ENCODE assay signal across 17 cellular contexts in genomic region chr11:72971211-72971610, GRCh38.
"Had no signal": no experiment of that assay in that cellular context is flagged by ENCODE, and none has a peak within 500 bp of the region (broad histone marks: within the 10 kb centered on the region; RNA-seq: fewer than 3 reads in every experiment).

No MANE protein-coding gene starts in this region.

- DNase-seq: activated CD4-positive, alpha-beta T cell treated with anti-CD3 and anti-CD28 coated beads for 1 hour; activated CD4-positive, alpha-beta T cell treated with anti-CD3 and anti-CD28 coated beads, Interleukin-2, amount 50 U/mL, for 4 hours; activated effector memory CD4-positive, alpha-beta T cell treated with Interleukin-2 at 50 U/mL for 16 hours; activated naive CD4-positive, alpha-beta T cell treated with anti-CD3 and anti-CD28 coated beads, Interleukin-2, amount 50 U/mL, for 16 hours; activated T-cell treated with anti-CD3 and anti-CD28 coated beads, Interleukin-2, amount 50 U/mL, for 1 hour; dorsolateral prefrontal cortex; endodermal cell; heart right ventricle; naive thymus-derived CD8-positive, alpha-beta T cell; occipital lobe; psoas muscle; T-cell; T1000 had no signal

- H3K9me3 Mint-ChIP-seq: naive thymus-derived CD8-positive, alpha-beta T cell had no signal

- H3K4me1 ChIP-seq: gastroesophageal sphincter had no signal

- H3K27me3 Mint-ChIP-seq: naive thymus-derived CD8-positive, alpha-beta T cell; T-cell had no signal

- H3K4me3 ChIP-seq: dorsolateral prefrontal cortex, gastroesophageal sphincter, heart right ventricle, lung, psoas muscle had no signal

- H3K4me3 Mint-ChIP-seq: endodermal cell, T-cell had no signal

- ATAC-seq: gastroesophageal sphincter; heart right ventricle; naive thymus-derived CD8-positive, alpha-beta T cell; psoas muscle; sciatic nerve; T-cell had no signal

- H3K27ac ChIP-seq: gastroesophageal sphincter, psoas muscle had no signal

- H3K27me3 ChIP-seq: dorsolateral prefrontal cortex, gastroesophageal sphincter, heart right ventricle had no signal

- FAIRE-seq: urothelium cell line had no signal

- H3K9me3 ChIP-seq: gastroesophageal sphincter, psoas muscle had no signal

- H3K27ac Mint-ChIP-seq: endodermal cell had no signal
